3 cellular contexts compared by ENCODE assay signal in the genomic region with DNA sequence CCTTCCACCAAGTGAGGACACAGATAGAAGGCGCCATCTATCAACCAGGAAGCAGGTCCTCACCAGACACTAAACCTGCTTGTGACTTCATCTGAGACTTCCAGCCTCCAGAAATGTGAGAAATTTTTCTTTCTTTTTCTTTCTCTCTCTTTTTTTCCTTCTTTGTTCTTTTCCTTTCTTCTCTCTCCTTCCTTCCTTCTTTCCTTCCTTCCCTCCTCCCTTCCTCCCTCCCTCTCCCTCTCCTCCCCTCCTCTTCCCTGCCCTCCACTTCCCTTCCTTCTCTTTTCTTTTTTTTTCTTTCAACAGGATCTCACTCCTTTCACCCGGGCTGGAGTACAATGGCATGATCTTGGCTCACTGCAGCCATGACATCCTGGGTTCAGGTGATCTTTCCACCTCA.
TF ChIP-seq lines count a peak whose summit lies in the region.

No MANE protein-coding gene starts in this region.

TF ChIP-seq in GM23338, 12 proteins besides CTCF, POLR2A, EP300 and RAD21 (continued from another document and continues in another):
- no peak for TF ChIP-seq EZH2 (IDR thresholded peaks at IDR 0.05; ENCODE audit: low read depth, unreplicated experiment)
- TF ChIP-seq, protein P1, sequence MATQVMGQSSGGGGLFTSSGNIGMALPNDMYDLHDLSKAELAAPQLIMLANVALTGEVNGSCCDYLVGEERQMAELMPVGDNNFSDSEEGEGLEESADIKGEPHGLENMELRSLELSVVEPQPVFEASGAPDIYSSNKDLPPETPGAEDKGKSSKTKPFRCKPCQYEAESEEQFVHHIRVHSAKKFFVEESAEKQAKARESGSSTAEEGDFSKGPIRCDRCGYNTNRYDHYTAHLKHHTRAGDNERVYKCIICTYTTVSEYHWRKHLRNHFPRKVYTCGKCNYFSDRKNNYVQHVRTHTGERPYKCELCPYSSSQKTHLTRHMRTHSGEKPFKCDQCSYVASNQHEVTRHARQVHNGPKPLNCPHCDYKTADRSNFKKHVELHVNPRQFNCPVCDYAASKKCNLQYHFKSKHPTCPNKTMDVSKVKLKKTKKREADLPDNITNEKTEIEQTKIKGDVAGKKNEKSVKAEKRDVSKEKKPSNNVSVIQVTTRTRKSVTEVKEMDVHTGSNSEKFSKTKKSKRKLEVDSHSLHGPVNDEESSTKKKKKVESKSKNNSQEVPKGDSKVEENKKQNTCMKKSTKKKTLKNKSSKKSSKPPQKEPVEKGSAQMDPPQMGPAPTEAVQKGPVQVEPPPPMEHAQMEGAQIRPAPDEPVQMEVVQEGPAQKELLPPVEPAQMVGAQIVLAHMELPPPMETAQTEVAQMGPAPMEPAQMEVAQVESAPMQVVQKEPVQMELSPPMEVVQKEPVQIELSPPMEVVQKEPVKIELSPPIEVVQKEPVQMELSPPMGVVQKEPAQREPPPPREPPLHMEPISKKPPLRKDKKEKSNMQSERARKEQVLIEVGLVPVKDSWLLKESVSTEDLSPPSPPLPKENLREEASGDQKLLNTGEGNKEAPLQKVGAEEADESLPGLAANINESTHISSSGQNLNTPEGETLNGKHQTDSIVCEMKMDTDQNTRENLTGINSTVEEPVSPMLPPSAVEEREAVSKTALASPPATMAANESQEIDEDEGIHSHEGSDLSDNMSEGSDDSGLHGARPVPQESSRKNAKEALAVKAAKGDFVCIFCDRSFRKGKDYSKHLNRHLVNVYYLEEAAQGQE (IDR thresholded peaks at IDR 0.05; ENCODE audit: unreplicated experiment): no peak
- no peak for TF ChIP-seq ZNF114 (CRISPR knock-in tag; IDR thresholded peaks at IDR 0.05)
- TF ChIP-seq ZNF331 (CRISPR knock-in tag; IDR thresholded peaks at IDR 0.05; ENCODE audit: low read depth): no peak
- TF ChIP-seq POLR2AphosphoS5 (IDR thresholded peaks at IDR 0.05; ENCODE audit: low read depth): no peak
- no peak for TF ChIP-seq NANOG (IDR thresholded peaks at IDR 0.05; ENCODE audit: borderline replicate concordance)

TF ChIP-seq in HCT116, 20 proteins besides CTCF, POLR2A, EP300 and RAD21 (continued from another document):
- TF ChIP-seq ZNF274 (IDR thresholded peaks at IDR 0.05; ENCODE audit: low read depth, low read length) (no peak), ZFX (IDR thresholded peaks at IDR 0.05) (no peak), TCF7L2 (IDR thresholded peaks at IDR 0.05; ENCODE audit: borderline replicate concordance, extremely low read depth, insufficient read depth, insufficient read length) (no peak), YY1 (IDR thresholded peaks at IDR 0.05; ENCODE audit: extremely low read depth, insufficient replicate concordance, low read depth, low read length) (no peak), EZH2phosphoT487 (IDR thresholded peaks at IDR 0.05; ENCODE audit: borderline replicate concordance) (no peak), FOSL1 (IDR thresholded peaks at IDR 0.05; ENCODE audit: low read depth) (no peak), EGR1 (IDR thresholded peaks at IDR 0.05; ENCODE audit: low read depth) (no peak), SP1 (IDR thresholded peaks at IDR 0.05; ENCODE audit: low read depth) (no peak), POLR2AphosphoS5 (IDR thresholded peaks at IDR 0.05; ENCODE audit: low read depth, low read length) (no peak), SIN3A (IDR thresholded peaks at IDR 0.05; ENCODE audit: low read depth) (no peak), CBX3 (IDR thresholded peaks at IDR 0.05; ENCODE audit: low read depth) (no peak), ELF1 (IDR thresholded peaks at IDR 0.05; ENCODE audit: borderline replicate concordance, low read depth) (no peak), CEBPB (IDR thresholded peaks at IDR 0.05; ENCODE audit: low read depth) (no peak), EZH2 (IDR thresholded peaks at IDR 0.05) (no peak), JUND (IDR thresholded peaks at IDR 0.05) (no peak)
- TF ChIP-seq, protein P2, sequence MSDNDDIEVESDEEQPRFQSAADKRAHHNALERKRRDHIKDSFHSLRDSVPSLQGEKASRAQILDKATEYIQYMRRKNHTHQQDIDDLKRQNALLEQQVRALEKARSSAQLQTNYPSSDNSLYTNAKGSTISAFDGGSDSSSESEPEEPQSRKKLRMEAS (IDR thresholded peaks at IDR 0.05): no peak
- TF ChIP-seq, protein P1 (IDR thresholded peaks at IDR 0.05; ENCODE audit: low read depth): no peak
- TF ChIP-seq, protein P3, sequence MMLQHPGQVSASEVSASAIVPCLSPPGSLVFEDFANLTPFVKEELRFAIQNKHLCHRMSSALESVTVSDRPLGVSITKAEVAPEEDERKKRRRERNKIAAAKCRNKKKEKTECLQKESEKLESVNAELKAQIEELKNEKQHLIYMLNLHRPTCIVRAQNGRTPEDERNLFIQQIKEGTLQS (IDR thresholded peaks at IDR 0.05): no peak
- TF ChIP-seq, protein P4, sequence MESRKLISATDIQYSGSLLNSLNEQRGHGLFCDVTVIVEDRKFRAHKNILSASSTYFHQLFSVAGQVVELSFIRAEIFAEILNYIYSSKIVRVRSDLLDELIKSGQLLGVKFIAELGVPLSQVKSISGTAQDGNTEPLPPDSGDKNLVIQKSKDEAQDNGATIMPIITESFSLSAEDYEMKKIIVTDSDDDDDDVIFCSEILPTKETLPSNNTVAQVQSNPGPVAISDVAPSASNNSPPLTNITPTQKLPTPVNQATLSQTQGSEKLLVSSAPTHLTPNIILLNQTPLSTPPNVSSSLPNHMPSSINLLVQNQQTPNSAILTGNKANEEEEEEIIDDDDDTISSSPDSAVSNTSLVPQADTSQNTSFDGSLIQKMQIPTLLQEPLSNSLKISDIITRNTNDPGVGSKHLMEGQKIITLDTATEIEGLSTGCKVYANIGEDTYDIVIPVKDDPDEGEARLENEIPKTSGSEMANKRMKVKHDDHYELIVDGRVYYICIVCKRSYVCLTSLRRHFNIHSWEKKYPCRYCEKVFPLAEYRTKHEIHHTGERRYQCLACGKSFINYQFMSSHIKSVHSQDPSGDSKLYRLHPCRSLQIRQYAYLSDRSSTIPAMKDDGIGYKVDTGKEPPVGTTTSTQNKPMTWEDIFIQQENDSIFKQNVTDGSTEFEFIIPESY (IDR thresholded peaks at IDR 0.05; ENCODE audit: extremely low read depth, insufficient replicate concordance, low read length): no peak

TF ChIP-seq in WTC11, 78 proteins besides CTCF, POLR2A, EP300 and RAD21 (continued from another document):
- TF ChIP-seq, protein P5, sequence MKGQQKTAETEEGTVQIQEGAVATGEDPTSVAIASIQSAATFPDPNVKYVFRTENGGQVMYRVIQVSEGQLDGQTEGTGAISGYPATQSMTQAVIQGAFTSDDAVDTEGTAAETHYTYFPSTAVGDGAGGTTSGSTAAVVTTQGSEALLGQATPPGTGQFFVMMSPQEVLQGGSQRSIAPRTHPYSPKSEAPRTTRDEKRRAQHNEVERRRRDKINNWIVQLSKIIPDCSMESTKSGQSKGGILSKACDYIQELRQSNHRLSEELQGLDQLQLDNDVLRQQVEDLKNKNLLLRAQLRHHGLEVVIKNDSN (CRISPR knock-in tag; IDR thresholded peaks at IDR 0.05): no peak
- no peak for TF ChIP-seq ZNF317 (CRISPR knock-in tag; IDR thresholded peaks at IDR 0.05; ENCODE audit: borderline replicate concordance, low read depth)
- TF ChIP-seq, protein P6, sequence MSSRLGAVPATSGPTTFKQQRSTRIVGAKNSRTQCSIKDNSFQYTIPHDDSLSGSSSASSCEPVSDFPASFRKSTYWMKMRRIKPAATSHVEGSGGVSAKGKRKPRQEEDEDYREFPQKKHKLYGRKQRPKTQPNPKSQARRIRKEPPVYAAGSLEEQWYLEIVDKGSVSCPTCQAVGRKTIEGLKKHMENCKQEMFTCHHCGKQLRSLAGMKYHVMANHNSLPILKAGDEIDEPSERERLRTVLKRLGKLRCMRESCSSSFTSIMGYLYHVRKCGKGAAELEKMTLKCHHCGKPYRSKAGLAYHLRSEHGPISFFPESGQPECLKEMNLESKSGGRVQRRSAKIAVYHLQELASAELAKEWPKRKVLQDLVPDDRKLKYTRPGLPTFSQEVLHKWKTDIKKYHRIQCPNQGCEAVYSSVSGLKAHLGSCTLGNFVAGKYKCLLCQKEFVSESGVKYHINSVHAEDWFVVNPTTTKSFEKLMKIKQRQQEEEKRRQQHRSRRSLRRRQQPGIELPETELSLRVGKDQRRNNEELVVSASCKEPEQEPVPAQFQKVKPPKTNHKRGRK (CRISPR knock-in tag; IDR thresholded peaks at IDR 0.05; ENCODE audit: borderline replicate concordance): peak; percentile 88; the same call in 1 of the 2 replicates
